ENCODE assay signal across 22 cellular contexts in genomic region chr2:107290041-107290440, GRCh38.
A peak's percentile ranks its signal among the peaks of the same experiment; 100 is the strongest.
DNase-seq lines count a peak whose midpoint lies in the region; TF ChIP-seq lines count a peak whose summit lies in the region.
"Had no signal": no experiment of that assay in that cellular context is flagged by ENCODE, and none has a peak within 500 bp of the region (broad histone marks: within the 10 kb centered on the region; RNA-seq: fewer than 3 reads in every experiment).

No MANE protein-coding gene starts in this region.

- peaks cover 6% of the 10 kb centered on the region for H3K9me3 Mint-ChIP-seq in endodermal cell
- H3K9me3 Mint-ChIP-seq: CD8-positive, alpha-beta T cell had no signal

- peak overlapping the region; percentile 8 for H3K4me2 ChIP-seq in smooth muscle cell
- H3K4me2 ChIP-seq: A549; BLaER1 treated with 17β-estradiol and CSF1 and Interleukin-3, amounts not matched to agents 10 nM and 100 nM had no signal

- no peak overlapping the region for H3K4me3 Mint-ChIP-seq in endodermal cell
- H3K4me3 Mint-ChIP-seq: B cell; CD4-positive, alpha-beta T cell; CD8-positive, alpha-beta T cell had no signal

- H3K4me1 ChIP-seq in smooth muscle cell (ENCODE audit: low read depth) (no peaks in the 10 kb centered on the region), endodermal cell (ENCODE audit: control insufficient read depth, insufficient read depth, low read length) (peaks cover 13% of the 10 kb centered on the region)
- H3K4me1 ChIP-seq: A549 had no signal

- no peak for TF ChIP-seq CTCF in smooth muscle cell (IDR thresholded peaks at IDR 0.05; ENCODE audit: borderline replicate concordance, insufficient read depth, poor library complexity, severe bottlenecking)
- no peak for TF ChIP-seq CTCF in endodermal cell (conservative IDR thresholded peaks at IDR 0.05)

- H3K9ac ChIP-seq in smooth muscle cell (ENCODE audit: low read depth) (no peak overlapping the region), endodermal cell (ENCODE audit: extremely low read depth, low read length, poor library complexity, severe bottlenecking) (no peak overlapping the region)
- H3K9ac ChIP-seq: BLaER1 treated with 17β-estradiol and CSF1 and Interleukin-3, amounts not matched to agents 10 nM and 100 nM had no signal

- CTCF ChIA-PET in HEK293T (lab: Yijun Ruan, JAX) = no interaction called here

- H3K36me3 ChIP-seq in smooth muscle cell (ENCODE audit: low read depth) = no peaks in the 10 kb centered on the region
- no peaks in the 10 kb centered on the region for H3K36me3 ChIP-seq in endodermal cell (ENCODE audit: control insufficient read depth, insufficient read depth, low read length)
- H3K36me3 ChIP-seq: BLaER1 treated with 17β-estradiol and CSF1 and Interleukin-3, amounts not matched to agents 10 nM and 100 nM had no signal

- no peaks in the 10 kb centered on the region for H3K27me3 ChIP-seq in smooth muscle cell (ENCODE audit: low read depth)
- no peaks in the 10 kb centered on the region for H3K27me3 ChIP-seq in endodermal cell (ENCODE audit: control insufficient read depth, insufficient read depth, low read length, poor library complexity, severe bottlenecking)
- H3K27me3 ChIP-seq: BLaER1 treated with 17β-estradiol and CSF1 and Interleukin-3, amounts not matched to agents 10 nM and 100 nM had no signal

- POLR2A ChIA-PET in HEK293T (lab: Yijun Ruan, JAX) = no interaction called here

- H3K9me3 ChIP-seq in smooth muscle cell (replicated peaks; ENCODE audit: low read depth) (no peaks in the 10 kb centered on the region), endodermal cell (ENCODE audit: control insufficient read depth, low read length) (no peaks in the 10 kb centered on the region)
- H3K9me3 ChIP-seq: A549; BLaER1 treated with 17β-estradiol and CSF1 and Interleukin-3, amounts not matched to agents 10 nM and 100 nM had no signal

- H4K20me1 ChIP-seq in smooth muscle cell (ENCODE audit: low read depth) = no peaks in the 10 kb centered on the region
- H4K20me1 ChIP-seq: BLaER1 treated with 17β-estradiol and CSF1 and Interleukin-3, amounts not matched to agents 10 nM and 100 nM had no signal

- DNase-seq in COLO829 (ENCODE audit: low spot score) (peak; percentile 65), foreskin melanocyte (peak; percentile 74), smooth muscle cell (lab: John Stamatoyannopoulos, UW; ENCODE audit: unreplicated experiment) (no peak), HEK293T (ENCODE audit: extremely low spot score) (no peak), endodermal cell (no peak)
- DNase-seq: AML-193; CD4-positive, alpha-beta T cell; CD8-positive, alpha-beta T cell; COR-L47; DMS 273 treated with DMSO at 0.1 percent for 48 hours; DMS153; DMS53; DMS79; DND-41; EL; GDM1 had no signal

- no peak overlapping the region for H3K27ac Mint-ChIP-seq in endodermal cell
- H3K27ac Mint-ChIP-seq: B cell; CD4-positive, alpha-beta T cell; CD8-positive, alpha-beta T cell had no signal

- H3K4me3 ChIP-seq in smooth muscle cell (no peak overlapping the region), endodermal cell (ENCODE audit: low read length) (no peak overlapping the region)
- H3K4me3 ChIP-seq: A549; BLaER1 treated with 17β-estradiol and CSF1 and Interleukin-3, amounts not matched to agents 10 nM and 100 nM; GM12878 had no signal

- H3K27ac ChIP-seq in smooth muscle cell (ENCODE audit: low read depth) (peak overlapping the region; percentile 15), endodermal cell (ENCODE audit: low read depth, low read length) (no peak overlapping the region)
- H3K27ac ChIP-seq: 22Rv1; A549; BLaER1 treated with 17β-estradiol and CSF1 and Interleukin-3, amounts not matched to agents 10 nM and 100 nM; C4-2B had no signal

- H3K36me3 Mint-ChIP-seq in endodermal cell (ENCODE audit: low read depth) = no peaks in the 10 kb centered on the region
- H3K36me3 Mint-ChIP-seq: CD8-positive, alpha-beta T cell had no signal

- no peaks in the 10 kb centered on the region for H3K79me2 ChIP-seq in smooth muscle cell (ENCODE audit: low read depth)

- WGBS in smooth muscle cell (ENCODE audit: low lambda C conversion rate) = 57% methylated on average over 3 of the region's 3 CpGs
- 89% methylated on average over 3 of the region's 3 CpGs; no CpG with 5 or more reads in 1 of the 2 experiments for WGBS in endodermal cell (ENCODE audit: insufficient coverage in 1 of 2, insufficient read length in 1 of 2), 2 experiments

- H3F3A ChIP-seq in smooth muscle cell (ENCODE audit: low read depth) = no peaks in the 10 kb centered on the region

- peak overlapping the region; percentile 87 for H2AFZ ChIP-seq in smooth muscle cell (ENCODE audit: low read depth)

- peaks cover 6% of the 10 kb centered on the region for H3K27me3 Mint-ChIP-seq in endodermal cell (ENCODE audit: insufficient read depth)
- H3K27me3 Mint-ChIP-seq: B cell; CD4-positive, alpha-beta T cell had no signal

- peaks cover 13% of the 10 kb centered on the region for H3K4me1 Mint-ChIP-seq in endodermal cell
- H3K4me1 Mint-ChIP-seq: B cell had no signal

TF ChIP-seq in HEK293T, 16 proteins besides CTCF, POLR2A, EP300 and RAD21:
- TF ChIP-seq SUZ12 (IDR thresholded peaks at IDR 0.05) (no peak), HDGF (IDR thresholded peaks at IDR 0.05; ENCODE audit: borderline replicate concordance) (no peak), CTBP1 (IDR thresholded peaks at IDR 0.05; ENCODE audit: borderline replicate concordance) (no peak), SP1 (IDR thresholded peaks at IDR 0.05) (no peak), TARDBP (IDR thresholded peaks at IDR 0.05) (no peak), LEF1 (IDR thresholded peaks at IDR 0.05; ENCODE audit: borderline replicate concordance) (no peak), ZNF384 (IDR thresholded peaks at IDR 0.05) (no peak), NFRKB (IDR thresholded peaks at IDR 0.05) (no peak), L3MBTL2 (conservative IDR thresholded peaks at IDR 0.05) (no peak), FOXK2 (IDR thresholded peaks at IDR 0.05) (no peak), ELF4 (IDR thresholded peaks at IDR 0.05) (no peak), FOXM1 (IDR thresholded peaks at IDR 0.05; ENCODE audit: borderline replicate concordance) (no peak), ARNT (IDR thresholded peaks at IDR 0.05) (no peak), FOXA1 (IDR thresholded peaks at IDR 0.05) (no peak), BHLHE40 (IDR thresholded peaks at IDR 0.05; ENCODE audit: borderline replicate concordance) (no peak)
- TF ChIP-seq, protein P1, sequence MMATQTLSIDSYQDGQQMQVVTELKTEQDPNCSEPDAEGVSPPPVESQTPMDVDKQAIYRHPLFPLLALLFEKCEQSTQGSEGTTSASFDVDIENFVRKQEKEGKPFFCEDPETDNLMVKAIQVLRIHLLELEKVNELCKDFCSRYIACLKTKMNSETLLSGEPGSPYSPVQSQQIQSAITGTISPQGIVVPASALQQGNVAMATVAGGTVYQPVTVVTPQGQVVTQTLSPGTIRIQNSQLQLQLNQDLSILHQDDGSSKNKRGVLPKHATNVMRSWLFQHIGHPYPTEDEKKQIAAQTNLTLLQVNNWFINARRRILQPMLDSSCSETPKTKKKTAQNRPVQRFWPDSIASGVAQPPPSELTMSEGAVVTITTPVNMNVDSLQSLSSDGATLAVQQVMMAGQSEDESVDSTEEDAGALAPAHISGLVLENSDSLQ (IDR thresholded peaks at IDR 0.05) = no peak
TF ChIP-seq in HEK293T: peak in this region for 0.

Comparison
In these comparisons a context has a peak if more than half of its experiments do, and no peak if none do; other contexts are left out.
1. DNase-seq: peak in COLO829 (single experiment) and foreskin melanocyte (single experiment); none in smooth muscle cell (single experiment), HEK293T (single experiment) and endodermal cell (single experiment).